Comparison of ENCODE assay signal across 8 cellular contexts in genomic region chr9:75083188-75083976, GRCh38. TPM values are rescaled to one million over a fixed set of nuclear protein-coding genes. Genes with fewer than 3 reads are reported as not detected.
DNase-seq lines count a peak whose midpoint lies in the region; ATAC-seq and TF ChIP-seq lines count a peak whose summit lies in the region.

No MANE protein-coding gene starts in this region.

- in situ Hi-C loops in gastrocnemius medialis (cut with MboI; ENCODE audit: low sequenced_read_pairs in 4 of 4) = loop anchor here in 1 of 4 donors (10.0 kb wide), 1 partner anchor 59 kb away; the partner anchor contains the start of gene CARNMT1

- peak; percentile 73 for DNase-seq in HT-29 (ENCODE audit: low spot score)
- peak; percentile 37 for DNase-seq in activated CD8-positive, alpha-beta memory T cell treated with anti-CD3 and anti-CD28 coated beads, Interleukin-2, amount 50 U/mL, for 4 hours
- peak; percentile 25 for DNase-seq in left ventricle myocardium inferior
- DNase-seq in gastrocnemius medialis = peak in 1 of 2 donors; percentile 49
- no peak for DNase-seq in HK-2 (ENCODE audit: unreplicated experiment)
- no peak for DNase-seq in SIG-M5 treated with dmso at 0.1 percent for 504 hours (lab: John Stamatoyannopoulos, UW; ENCODE audit: unreplicated experiment)
- no peak for DNase-seq in NCI-H187 treated with DMSO at 0.1 percent for 48 hours (lab: John Stamatoyannopoulos, UW)
- DNase-seq in hepatic stellate cell (ENCODE audit: low spot score) = no peak

- peak in 1 of 2 donors; percentile 31 for ATAC-seq in gastrocnemius medialis

- intact Hi-C loops in left ventricle myocardium inferior (cut with micrococcal nuclease) (no loop called here), gastrocnemius medialis (cut with DNase I; ENCODE audit: low total_unique reads) (loop anchor here (10.0 kb wide), 1 partner anchor 1311 kb away; the partner anchor contains the start of gene RFK)

- TF ChIP-seq POLR2A in gastrocnemius medialis (IDR thresholded peaks at IDR 0.05) = no peak

- H3K9me3 ChIP-seq in left ventricle myocardium inferior (replicated peaks) = no peaks in the 10 kb centered on the region
- no peaks in the 10 kb centered on the region for H3K9me3 ChIP-seq in gastrocnemius medialis

- H3K4me1 ChIP-seq in left ventricle myocardium inferior (peaks cover 52% of the 10 kb centered on the region), gastrocnemius medialis (peaks cover 0 to 8% of the 10 kb centered on the region in 2 donors)

- TF ChIP-seq CTCF in left ventricle myocardium inferior (IDR thresholded peaks at IDR 0.05; ENCODE audit: borderline replicate concordance) = peak; percentile 24
- no peak for TF ChIP-seq CTCF in gastrocnemius medialis (IDR thresholded peaks at IDR 0.05 in 4 of 5, conservative IDR thresholded peaks at IDR 0.05 in 1 of 5)

- peaks cover 20% of the 10 kb centered on the region for H3K36me3 ChIP-seq in left ventricle myocardium inferior
- H3K36me3 ChIP-seq in gastrocnemius medialis = no peaks in the 10 kb centered on the region

- H3K27ac ChIP-seq in left ventricle myocardium inferior (replicated peaks) (peak overlapping the region; percentile 50), gastrocnemius medialis (peak overlapping the region in 3 of 4 donors; percentile 20 to 63 (median 58))

- H3K4me3 ChIP-seq in left ventricle myocardium inferior (no peak overlapping the region), gastrocnemius medialis (no peak overlapping the region)

- H3K27me3 ChIP-seq in left ventricle myocardium inferior (ENCODE audit: low read depth) (no peaks in the 10 kb centered on the region), gastrocnemius medialis (no peaks in the 10 kb centered on the region)

RNA-seq across cellular contexts. Expression of gene NMRK1, which starts 4.6 kb away (rescaled TPM):
- 2.3 and 5.1 TPM in 2 replicates for total RNA-seq in HT-29 (2014; rRNA removed; shearing (Covaris generic))
- 13.8 TPM for total RNA-seq in left ventricle myocardium inferior
- 10 to 100 TPM; 10.5 to 20.6 (median 18.6) TPM for total RNA-seq in gastrocnemius medialis

RNA-seq across cellular contexts. Expression of gene OSTF1, which starts 4.9 kb away (rescaled TPM):
- 32.1 and 36.6 TPM in 2 replicates for total RNA-seq in HT-29 (2014; rRNA removed; shearing (Covaris generic))
- total RNA-seq in left ventricle myocardium inferior (18.9 TPM), gastrocnemius medialis (1 to 10 TPM; 5.2 to 9.8 (median 6.2) TPM)

RNA-seq across cellular contexts. Expression of gene CARNMT1, which starts 55.3 kb away (rescaled TPM):
- 41.3 and 41.8 TPM in 2 replicates for total RNA-seq in HT-29 (2014; rRNA removed; shearing (Covaris generic))
- total RNA-seq in left ventricle myocardium inferior (11.7 TPM), gastrocnemius medialis (10 to 100 TPM in 2 of 4 donors, 1 to 10 TPM in 2; 6.9 to 28.9 (median 14.6) TPM)

Comparison
In these comparisons a context has a peak if more than half of its experiments do, and no peak if none do; other contexts are left out.
1. DNase-seq: peak in HT-29 (single experiment), activated CD8-positive, alpha-beta memory T cell treated with anti-CD3 and anti-CD28 coated beads, Interleukin-2, amount 50 U/mL, for 4 hours (single experiment) and left ventricle myocardium inferior (single experiment); none in HK-2 (single experiment), SIG-M5 treated with dmso at 0.1 percent for 504 hours (single experiment), NCI-H187 treated with DMSO at 0.1 percent for 48 hours (single experiment) and hepatic stellate cell (single experiment).